Comparison of ENCODE assay signal across 27 cellular contexts in the genomic region with DNA sequence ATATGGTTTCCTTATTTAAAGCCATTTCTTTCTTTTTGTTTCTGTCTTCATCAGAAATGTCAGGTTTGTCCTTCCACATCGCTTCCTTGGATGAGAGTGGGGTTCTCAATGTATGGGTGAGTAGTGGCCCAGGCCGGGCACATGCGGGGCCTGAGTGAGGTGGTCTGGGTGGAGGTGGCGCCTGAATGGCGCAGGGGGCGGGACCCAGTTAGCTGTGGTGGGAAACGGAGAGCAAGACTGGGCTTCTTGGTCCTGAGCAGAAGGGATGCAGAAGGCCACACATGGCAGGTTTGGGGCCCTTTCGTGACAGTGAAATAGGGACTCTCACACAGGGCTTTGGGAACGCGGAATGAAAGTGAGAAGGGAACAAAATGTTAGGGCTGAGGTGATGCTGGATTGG.
"Had no signal": no experiment of that assay in that cellular context is flagged by ENCODE, and none has a peak within 500 bp of the region (broad histone marks: within the 10 kb centered on the region; RNA-seq: fewer than 3 reads in every experiment).

No MANE protein-coding gene starts in this region.

- H3K27me3 Mint-ChIP-seq: naive thymus-derived CD4-positive, alpha-beta T cell; stimulated activated naive B cell treated with anti-CD40 and anti-IgM and Interleukin-4, amounts not matched to agents 10 μg/mL and 1 μg/mL and 100 μg/mL, for 72 hours; stimulated activated naive CD8-positive, alpha-beta T cell treated with anti-CD3 and anti-CD28 coated beads, Interleukin-15, Interleukin-2, amounts not matched to agents 100 ng/mL and 50 ng/mL, for 24 hours had no signal

- H3K4me1 Mint-ChIP-seq: nephron; neural progenitor cell; stimulated activated naive B cell treated with anti-CD40 and anti-IgM and Interleukin-4, amounts not matched to agents 10 μg/mL and 1 μg/mL and 100 μg/mL, for 72 hours had no signal

- H3K36me3 ChIP-seq: neural progenitor cell had no signal

- H3K9me3 ChIP-seq: pancreas, prostate gland, right lobe of liver, sigmoid colon, stomach, thoracic aorta, thyroid gland, tibial nerve, upper lobe of left lung, vagina had no signal

- H3K4me3 Mint-ChIP-seq: naive thymus-derived CD4-positive, alpha-beta T cell; natural killer cell; nephron; neural progenitor cell; stimulated activated effector memory CD8-positive, alpha-beta T cell treated with anti-CD3 and anti-CD28 coated beads, Interleukin-12 subunit alpha, Interleukin-12 subunit beta, amount 100 ng/mL, for 72 hours; stimulated activated naive B cell treated with anti-CD40 and anti-IgM and Interleukin-4, amounts not matched to agents 10 μg/mL and 1 μg/mL and 100 μg/mL, for 72 hours; stimulated activated naive CD8-positive, alpha-beta T cell treated with anti-CD3 and anti-CD28 coated beads, Interleukin-15, Interleukin-2, amounts not matched to agents 100 ng/mL and 50 ng/mL, for 24 hours had no signal

- H3K4me1 ChIP-seq: neural progenitor cell, pancreas, prostate gland, right lobe of liver, sigmoid colon, stomach, thyroid gland, tibial nerve, upper lobe of left lung, vagina had no signal

- ATAC-seq: naive thymus-derived CD4-positive, alpha-beta T cell; natural killer cell; pancreas; right cardiac atrium; right lobe of liver; stimulated activated effector memory CD8-positive, alpha-beta T cell treated with anti-CD3 and anti-CD28 coated beads, Interleukin-12 subunit alpha, Interleukin-12 subunit beta, amount 100 ng/mL, for 72 hours; stimulated activated naive B cell treated with anti-CD40 and anti-IgM and Interleukin-4, amounts not matched to agents 10 μg/mL and 1 μg/mL and 100 μg/mL, for 72 hours had no signal

- H3K27ac Mint-ChIP-seq: nephron; neural progenitor cell; stimulated activated effector memory CD8-positive, alpha-beta T cell treated with anti-CD3 and anti-CD28 coated beads, Interleukin-12 subunit alpha, Interleukin-12 subunit beta, amount 100 ng/mL, for 72 hours; stimulated activated naive B cell treated with anti-CD40 and anti-IgM and Interleukin-4, amounts not matched to agents 10 μg/mL and 1 μg/mL and 100 μg/mL, for 72 hours; stimulated activated naive CD8-positive, alpha-beta T cell treated with anti-CD3 and anti-CD28 coated beads, Interleukin-15, Interleukin-2, amounts not matched to agents 100 ng/mL and 50 ng/mL, for 24 hours had no signal

- H3K4me3 ChIP-seq: neural progenitor cell, pancreas, prostate gland, right lobe of liver, sigmoid colon, stomach, thoracic aorta, thyroid gland, tibial nerve, upper lobe of left lung, vagina had no signal

- H3K27ac ChIP-seq: neural progenitor cell, pancreas, prostate gland, right lobe of liver, sigmoid colon, stomach, thoracic aorta, thyroid gland, tibial nerve, upper lobe of left lung, vagina had no signal

- H3K9me3 Mint-ChIP-seq: natural killer cell; nephron; neural progenitor cell; stimulated activated effector memory CD8-positive, alpha-beta T cell treated with anti-CD3 and anti-CD28 coated beads, Interleukin-12 subunit alpha, Interleukin-12 subunit beta, amount 100 ng/mL, for 72 hours; stimulated activated naive B cell treated with anti-CD40 and anti-IgM and Interleukin-4, amounts not matched to agents 10 μg/mL and 1 μg/mL and 100 μg/mL, for 72 hours; stimulated activated naive CD8-positive, alpha-beta T cell treated with anti-CD3 and anti-CD28 coated beads, Interleukin-15, Interleukin-2, amounts not matched to agents 100 ng/mL and 50 ng/mL, for 24 hours had no signal

- H3K27me3 ChIP-seq: neural progenitor cell, pancreas, right lobe of liver, sigmoid colon, stomach, thyroid gland, tibial nerve, upper lobe of left lung, vagina had no signal

- DNase-seq: naive thymus-derived CD4-positive, alpha-beta T cell; natural killer cell; occipital lobe; pancreas; retina; right cardiac atrium; right lobe of liver; sigmoid colon; small intestine; stimulated activated CD4-positive, alpha-beta T cell treated with anti-CD3 and anti-CD28 coated beads, Interleukin-15, amount 100 ng/mL, for 24 hours; stimulated activated CD4-positive, alpha-beta T cell treated with anti-CD3 and anti-CD28 coated beads, Interleukin-2, amount 100 ng/mL, for 24 hours; stimulated activated CD4-positive, alpha-beta T cell treated with anti-CD3 and anti-CD28 coated beads, Interleukin-2, amount 100 ng/mL, for 48 hours; stimulated activated CD4-positive, alpha-beta T cell treated with anti-CD3 and anti-CD28 coated beads, Interleukin-4, amount 100 ng/mL, for 24 hours; stimulated activated naive B cell treated with anti-CD40 and anti-IgM and Interleukin-4, amounts not matched to agents 10 μg/mL and 1 μg/mL and 100 μg/mL, for 72 hours; stimulated activated naive CD4-positive, alpha-beta T cell treated with Interleukin-2 at 50 U/mL for 16 hours; stomach; thyroid gland; trophoblast cell; upper lobe of left lung had no signal
